ENCODE assay signal across 8 cellular contexts in the genomic region with DNA sequence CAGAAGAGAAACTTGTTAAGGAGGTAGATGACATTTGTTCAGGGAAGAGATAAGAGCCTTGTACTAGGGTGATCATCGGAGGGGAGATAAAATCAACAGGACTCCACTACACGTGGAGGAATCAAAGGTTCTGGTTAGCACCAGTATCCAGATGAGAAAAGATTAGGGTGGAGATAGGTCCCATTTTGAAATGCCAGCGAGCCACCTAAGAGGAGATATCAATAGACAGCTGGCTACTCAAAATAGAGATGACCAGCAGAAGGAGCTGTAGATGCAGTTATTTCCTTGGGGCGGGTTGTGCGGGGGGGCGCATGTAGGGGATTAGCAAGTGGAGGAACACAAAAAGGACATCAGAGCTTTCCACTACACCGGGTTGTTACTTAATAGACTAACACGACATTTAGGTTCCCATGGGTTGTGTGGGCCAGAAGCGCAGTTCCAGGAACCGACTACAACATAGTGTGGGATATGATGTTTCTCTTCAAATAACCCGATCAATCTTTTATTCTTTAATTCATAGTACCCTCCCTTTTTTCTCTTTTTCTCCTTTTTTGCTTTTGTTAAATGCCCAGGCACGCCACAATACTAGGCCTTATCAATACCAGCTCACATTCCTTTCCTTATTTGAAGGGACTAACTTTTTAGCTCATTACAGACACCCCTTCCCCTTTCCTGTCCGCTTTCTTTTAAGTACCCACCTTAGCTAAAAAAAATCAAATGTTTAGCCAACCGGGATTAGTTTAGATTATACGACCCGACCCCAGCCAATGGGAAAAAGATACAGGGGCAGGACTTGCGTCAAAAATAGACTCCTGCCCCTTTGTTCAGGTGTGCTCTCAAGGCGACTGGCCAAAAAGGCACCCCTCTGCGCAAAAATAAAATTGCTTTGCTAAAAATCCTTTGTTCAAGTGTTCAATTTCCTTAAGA. TPM values are rescaled to one million over a fixed set of nuclear protein-coding genes. Genes with fewer than 3 reads are reported as not detected.
DNase-seq lines count a peak whose midpoint lies in the region; ATAC-seq and TF ChIP-seq lines count a peak whose summit lies in the region.

No MANE protein-coding gene starts in this region.

- DNase-seq in A673 (ENCODE audit: low spot score) (peak; percentile 70), GM10248 (ENCODE audit: extremely low spot score) (peak; percentile 49), NCI-H510A (lab: John Stamatoyannopoulos, UW) (peak; percentile 44), left ventricle myocardium inferior (peak; percentile 39), psoas muscle (peak; percentile 56 to 83)
- DNase-seq in activated naive CD8-positive, alpha-beta T cell treated with anti-CD3 and anti-CD28 coated beads for 36 hours: peak; percentile 21
- no peak for DNase-seq in activated effector memory CD4-positive, alpha-beta T cell treated with Interleukin-2 at 50 U/mL for 16 hours

- CTCF ChIA-PET in A673 (lab: Charles Lee): interaction anchor here (1.2 kb wide), 1 partner anchor 17 kb away, joined by 4 read pairs; a partner anchor contains a TSS
- CTCF ChIA-PET in GM10248 (lab: Yijun Ruan, JAX): interaction anchor here (0.7 to 3.6 kb wide), 23 partner anchors 9 to 295 kb away, joined by 3 to 23 read pairs (median 3); a partner anchor contains a TSS

- WGBS in psoas muscle, 3 donors: 47 to 49% (median 48%) methylated on average over 19 of the region's 19 CpGs

- H3K27me3 Mint-ChIP-seq in activated naive CD8-positive, alpha-beta T cell treated with anti-CD3 and anti-CD28 coated beads for 36 hours: peaks cover 6% of the 10 kb centered on the region

- H3K4me3 Mint-ChIP-seq in activated naive CD8-positive, alpha-beta T cell treated with anti-CD3 and anti-CD28 coated beads for 36 hours: peak overlapping the region; percentile 84

- TF ChIP-seq CTCF in A673 (conservative IDR thresholded peaks at IDR 0.05; ENCODE audit: low read depth, low read length): peak; percentile 51
- TF ChIP-seq CTCF in GM10248 (IDR thresholded peaks at IDR 0.05; ENCODE audit: control extremely low read depth, extremely low read depth, low read depth, missing control alignments): peak; percentile 41
- peak; percentile 11 for TF ChIP-seq CTCF in left ventricle myocardium inferior (IDR thresholded peaks at IDR 0.05; ENCODE audit: borderline replicate concordance)
- TF ChIP-seq CTCF in psoas muscle (IDR thresholded peaks at IDR 0.05): no peak

- peaks cover 20% of the 10 kb centered on the region for H3K4me1 ChIP-seq in A673 (ENCODE audit: insufficient read depth, low read length, poor library complexity, severe bottlenecking)
- H3K4me1 ChIP-seq in left ventricle myocardium inferior: peaks cover 25% of the 10 kb centered on the region
- peaks cover 5% of the 10 kb centered on the region for H3K4me1 ChIP-seq in psoas muscle

- H3K9me3 Mint-ChIP-seq in activated naive CD8-positive, alpha-beta T cell treated with anti-CD3 and anti-CD28 coated beads for 36 hours: no peaks in the 10 kb centered on the region

- H3K4me3 ChIP-seq in A673 (ENCODE audit: low read depth, low read length, poor library complexity, severe bottlenecking) (peak overlapping the region; percentile 81), left ventricle myocardium inferior (peak overlapping the region; percentile 93), psoas muscle (peak overlapping the region; percentile 91)

- TSS peak; percentile 95 for BruUV-seq in A673 (replicated peaks; lab: Mats Ljungman, UMichigan)

- H3K27me3 ChIP-seq in A673 (replicated peaks; ENCODE audit: insufficient read depth, low read depth, low read length, poor library complexity): no peaks in the 10 kb centered on the region
- H3K27me3 ChIP-seq in left ventricle myocardium inferior (ENCODE audit: low read depth): no peaks in the 10 kb centered on the region
- H3K27me3 ChIP-seq in psoas muscle (ENCODE audit: insufficient read depth in 3 of 3, low read length in 2 of 3): no peaks in the 10 kb centered on the region

- peak overlapping the region; percentile 92 for H3K27ac Mint-ChIP-seq in activated naive CD8-positive, alpha-beta T cell treated with anti-CD3 and anti-CD28 coated beads for 36 hours

- POLR2A ChIA-PET in A673 (lab: Charles Lee; ENCODE audit: low non-redundant PET) (interaction anchor here (0.6 to 0.7 kb wide), 3 partner anchors 15 to 81 kb away, joined by 3 to 16 read pairs (median 3); no protein-coding TSS in a partner anchor), GM10248 (lab: Yijun Ruan, JAX) (interaction anchor here (0.6 kb wide), 1 partner anchor 17 kb away, joined by 3 read pairs; a partner anchor contains a TSS)

- H3K36me3 Mint-ChIP-seq in activated naive CD8-positive, alpha-beta T cell treated with anti-CD3 and anti-CD28 coated beads for 36 hours: peaks cover 10% of the 10 kb centered on the region

- H3K4me1 Mint-ChIP-seq in activated naive CD8-positive, alpha-beta T cell treated with anti-CD3 and anti-CD28 coated beads for 36 hours: peaks cover 29% of the 10 kb centered on the region

- peak overlapping the region; percentile 96 for H3K27ac ChIP-seq in A673 (ENCODE audit: low read depth, low read length, poor library complexity, severe bottlenecking)
- peak overlapping the region; percentile 95 for H3K27ac ChIP-seq in left ventricle myocardium inferior (replicated peaks)
- peak overlapping the region; percentile 90 for H3K27ac ChIP-seq in psoas muscle

- H3K36me3 ChIP-seq in A673 (ENCODE audit: insufficient read depth, low read length, poor library complexity, severe bottlenecking) (no peaks in the 10 kb centered on the region), left ventricle myocardium inferior (no peaks in the 10 kb centered on the region), psoas muscle (ENCODE audit: insufficient read depth in 1 of 2, low read depth in 1 of 2) (no peaks in the 10 kb centered on the region)

- no peaks in the 10 kb centered on the region for H3K9me3 ChIP-seq in A673 (ENCODE audit: low read depth, low read length, poor library complexity, severe bottlenecking)
- no peaks in the 10 kb centered on the region for H3K9me3 ChIP-seq in left ventricle myocardium inferior (replicated peaks)
- no peaks in the 10 kb centered on the region for H3K9me3 ChIP-seq in psoas muscle

- ATAC-seq in HG02678 (IDR thresholded peaks at IDR 0.05; ENCODE audit: unreplicated experiment) (peak; percentile 8), psoas muscle (peak; percentile 41 to 62 (median 56))

- intact Hi-C loops in A673 (cut with micrococcal nuclease; ENCODE audit: unreplicated experiment) (loop anchor here (10.0 kb wide), 1 partner anchor 254 kb away; a partner anchor contains a TSS), left ventricle myocardium inferior (cut with micrococcal nuclease) (loop anchor here (2.0 kb wide), 1 partner anchor 166 kb away; no protein-coding TSS in a partner anchor), psoas muscle (cut with DNase I) (loop anchor here in 1 of 2 donors (10.0 kb wide), 2 partner anchors 284 to 1726 kb away; no protein-coding TSS in a partner anchor)

RNA-seq across cellular contexts. Expression of a gene that starts 2.0 kb away (rescaled TPM):
- 91.4 and 92.0 TPM in 2 replicates for total RNA-seq in A673 (2021)
- total RNA-seq in activated naive CD8-positive, alpha-beta T cell treated with anti-CD3 and anti-CD28 coated beads for 36 hours: 10 to 100 TPM; 55.0 to 55.6 TPM
- 0.96 TPM for total RNA-seq in left ventricle myocardium inferior
- under 1 TPM; 0.21 to 0.34 (median 0.27) TPM for total RNA-seq in psoas muscle
- polyA plus RNA-seq in psoas muscle: under 1 TPM; 0.08 to 0.40 (median 0.23) TPM

RNA-seq across cellular contexts. Expression of a gene that starts 17.0 kb away (rescaled TPM):
- total RNA-seq in A673 (2021) (87.8 and 92.1 TPM in 2 replicates), left ventricle myocardium inferior (42.1 TPM), psoas muscle (10 to 100 TPM; 48.8 to 69.3 (median 62.2) TPM)
- 10 to 100 TPM; 37.6 to 41.7 TPM for total RNA-seq in activated naive CD8-positive, alpha-beta T cell treated with anti-CD3 and anti-CD28 coated beads for 36 hours
- polyA plus RNA-seq in psoas muscle: 10 to 100 TPM in 2 of 3 donors, 1 to 10 TPM in 1; 9.2 to 30.6 (median 18.7) TPM

Comparison
In these comparisons a context has a peak if more than half of its experiments do, and no peak if none do; other contexts are left out.
1. RNA of a gene that starts 2.0 kb away (total RNA-seq): 91.4 to 92.0 TPM in A673 and 55.0 to 55.6 TPM in activated naive CD8-positive, alpha-beta T cell treated with anti-CD3 and anti-CD28 coated beads for 36 hours; 0.96 TPM in left ventricle myocardium inferior (single experiment) and 0.21 to 0.34 TPM in psoas muscle; every median in the first group is over 10 times any median in the second.
2. Peak in every context shown above with its lines, with median percentiles within 50 percentile points of each other: H3K27ac ChIP-seq and H3K4me3 ChIP-seq.